In the genomic region with DNA sequence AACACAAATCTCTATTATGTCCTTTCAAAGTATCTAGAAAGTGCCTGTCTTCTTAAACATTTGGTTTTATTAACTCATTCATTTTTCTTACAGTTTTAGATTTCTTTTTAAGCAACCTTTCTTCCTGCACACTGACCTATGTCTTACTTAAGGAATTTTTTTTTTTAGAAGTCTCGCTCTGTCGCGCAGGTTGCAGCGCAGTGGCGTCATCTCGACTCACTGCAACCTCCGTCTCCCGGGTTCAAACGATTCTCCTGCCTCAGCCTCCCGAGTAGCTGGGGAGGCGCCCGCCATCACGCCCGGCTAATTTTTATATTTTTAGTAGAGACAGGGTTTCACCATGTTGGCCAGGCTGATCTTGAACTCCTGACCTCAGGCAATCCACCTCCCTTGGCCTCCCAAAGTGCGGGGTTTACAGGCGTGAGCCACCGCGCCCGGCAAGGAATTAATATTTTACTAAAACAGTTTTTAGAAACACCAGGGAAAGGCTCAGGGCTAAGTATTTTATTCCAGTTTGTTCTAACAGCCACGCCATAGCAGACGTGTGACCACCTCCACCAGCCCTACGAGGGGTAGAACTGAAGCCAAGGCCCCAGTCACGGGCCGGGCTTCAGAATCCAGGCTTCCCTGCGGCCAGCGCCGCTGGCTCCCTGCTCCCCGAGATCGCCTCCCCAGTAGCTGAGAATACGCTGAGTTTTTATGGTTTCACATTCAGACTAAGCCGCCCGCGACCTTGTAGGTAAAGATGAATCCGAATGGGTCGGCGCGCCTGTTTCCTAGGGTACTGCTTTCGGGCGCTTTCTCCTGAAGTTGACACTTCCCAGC, we compare ENCODE assay signal across 2 cellular contexts.
TF ChIP-seq lines count a peak whose summit lies in the region.

No MANE protein-coding gene starts in this region.

TF ChIP-seq in HCT116, 20 proteins besides CTCF, POLR2A, EP300 and RAD21:
- TF ChIP-seq SP1 (IDR thresholded peaks at IDR 0.05; ENCODE audit: low read depth) (no peak), ELF1 (IDR thresholded peaks at IDR 0.05; ENCODE audit: borderline replicate concordance, low read depth) (no peak), ZFX (IDR thresholded peaks at IDR 0.05) (peak; percentile 86; the same call in 1 of the 2 replicates), EZH2phosphoT487 (IDR thresholded peaks at IDR 0.05; ENCODE audit: borderline replicate concordance) (no peak), JUND (IDR thresholded peaks at IDR 0.05) (no peak), EZH2 (IDR thresholded peaks at IDR 0.05) (no peak)
- TF ChIP-seq, protein P1, sequence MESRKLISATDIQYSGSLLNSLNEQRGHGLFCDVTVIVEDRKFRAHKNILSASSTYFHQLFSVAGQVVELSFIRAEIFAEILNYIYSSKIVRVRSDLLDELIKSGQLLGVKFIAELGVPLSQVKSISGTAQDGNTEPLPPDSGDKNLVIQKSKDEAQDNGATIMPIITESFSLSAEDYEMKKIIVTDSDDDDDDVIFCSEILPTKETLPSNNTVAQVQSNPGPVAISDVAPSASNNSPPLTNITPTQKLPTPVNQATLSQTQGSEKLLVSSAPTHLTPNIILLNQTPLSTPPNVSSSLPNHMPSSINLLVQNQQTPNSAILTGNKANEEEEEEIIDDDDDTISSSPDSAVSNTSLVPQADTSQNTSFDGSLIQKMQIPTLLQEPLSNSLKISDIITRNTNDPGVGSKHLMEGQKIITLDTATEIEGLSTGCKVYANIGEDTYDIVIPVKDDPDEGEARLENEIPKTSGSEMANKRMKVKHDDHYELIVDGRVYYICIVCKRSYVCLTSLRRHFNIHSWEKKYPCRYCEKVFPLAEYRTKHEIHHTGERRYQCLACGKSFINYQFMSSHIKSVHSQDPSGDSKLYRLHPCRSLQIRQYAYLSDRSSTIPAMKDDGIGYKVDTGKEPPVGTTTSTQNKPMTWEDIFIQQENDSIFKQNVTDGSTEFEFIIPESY (IDR thresholded peaks at IDR 0.05; ENCODE audit: extremely low read depth, insufficient replicate concordance, low read length) = no peak
- TF ChIP-seq, protein P2, sequence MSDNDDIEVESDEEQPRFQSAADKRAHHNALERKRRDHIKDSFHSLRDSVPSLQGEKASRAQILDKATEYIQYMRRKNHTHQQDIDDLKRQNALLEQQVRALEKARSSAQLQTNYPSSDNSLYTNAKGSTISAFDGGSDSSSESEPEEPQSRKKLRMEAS (IDR thresholded peaks at IDR 0.05) = no peak

TF ChIP-seq in neural cell, 6 proteins besides CTCF, POLR2A, EP300 and RAD21:
- no peak for TF ChIP-seq MXI1 (conservative IDR thresholded peaks at IDR 0.05; ENCODE audit: poor library complexity, severe bottlenecking)
- TF ChIP-seq, protein P3, sequence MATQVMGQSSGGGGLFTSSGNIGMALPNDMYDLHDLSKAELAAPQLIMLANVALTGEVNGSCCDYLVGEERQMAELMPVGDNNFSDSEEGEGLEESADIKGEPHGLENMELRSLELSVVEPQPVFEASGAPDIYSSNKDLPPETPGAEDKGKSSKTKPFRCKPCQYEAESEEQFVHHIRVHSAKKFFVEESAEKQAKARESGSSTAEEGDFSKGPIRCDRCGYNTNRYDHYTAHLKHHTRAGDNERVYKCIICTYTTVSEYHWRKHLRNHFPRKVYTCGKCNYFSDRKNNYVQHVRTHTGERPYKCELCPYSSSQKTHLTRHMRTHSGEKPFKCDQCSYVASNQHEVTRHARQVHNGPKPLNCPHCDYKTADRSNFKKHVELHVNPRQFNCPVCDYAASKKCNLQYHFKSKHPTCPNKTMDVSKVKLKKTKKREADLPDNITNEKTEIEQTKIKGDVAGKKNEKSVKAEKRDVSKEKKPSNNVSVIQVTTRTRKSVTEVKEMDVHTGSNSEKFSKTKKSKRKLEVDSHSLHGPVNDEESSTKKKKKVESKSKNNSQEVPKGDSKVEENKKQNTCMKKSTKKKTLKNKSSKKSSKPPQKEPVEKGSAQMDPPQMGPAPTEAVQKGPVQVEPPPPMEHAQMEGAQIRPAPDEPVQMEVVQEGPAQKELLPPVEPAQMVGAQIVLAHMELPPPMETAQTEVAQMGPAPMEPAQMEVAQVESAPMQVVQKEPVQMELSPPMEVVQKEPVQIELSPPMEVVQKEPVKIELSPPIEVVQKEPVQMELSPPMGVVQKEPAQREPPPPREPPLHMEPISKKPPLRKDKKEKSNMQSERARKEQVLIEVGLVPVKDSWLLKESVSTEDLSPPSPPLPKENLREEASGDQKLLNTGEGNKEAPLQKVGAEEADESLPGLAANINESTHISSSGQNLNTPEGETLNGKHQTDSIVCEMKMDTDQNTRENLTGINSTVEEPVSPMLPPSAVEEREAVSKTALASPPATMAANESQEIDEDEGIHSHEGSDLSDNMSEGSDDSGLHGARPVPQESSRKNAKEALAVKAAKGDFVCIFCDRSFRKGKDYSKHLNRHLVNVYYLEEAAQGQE (IDR thresholded peaks at IDR 0.05; ENCODE audit: borderline replicate concordance) = no peak
- TF ChIP-seq SMC3 (conservative IDR thresholded peaks at IDR 0.05; ENCODE audit: poor library complexity) = no peak
- no peak for TF ChIP-seq TAF1 (IDR thresholded peaks at IDR 0.05; ENCODE audit: low read depth)
- no peak for TF ChIP-seq POLR2AphosphoS5 (IDR thresholded peaks at IDR 0.05)
- TF ChIP-seq EZH2 (IDR thresholded peaks at IDR 0.05; ENCODE audit: borderline replicate concordance, insufficient read depth, low read length, poor library complexity, severe bottlenecking) = no peak
